ENCODE assay signal across 8 cellular contexts in genomic region chr16:3609895-3610697, GRCh38. TPM values are rescaled to one million over a fixed set of nuclear protein-coding genes. Genes with fewer than 3 reads are reported as not detected.
DNase-seq lines count a peak whose midpoint lies in the region; ATAC-seq and TF ChIP-seq lines count a peak whose summit lies in the region.

No MANE protein-coding gene starts in this region.

- H4K91ac ChIP-seq in trophoblast cell (ENCODE audit: low read depth, low read length): no peak overlapping the region

- H2AFZ ChIP-seq in OCI-LY3 (ENCODE audit: low read depth, low read length) (no peak overlapping the region), trophoblast cell (ENCODE audit: insufficient read depth, low read length, poor library complexity) (no peak overlapping the region)

- H3K4me1 ChIP-seq in OCI-LY3 (ENCODE audit: low read length) (peaks cover 12% of the 10 kb centered on the region), trophoblast cell (ENCODE audit: control insufficient read depth in 1 of 2, insufficient read depth in 2 of 2, low read length in 2 of 2) (peaks cover 0 to 2% of the 10 kb centered on the region in 2 experiments)

- no peak overlapping the region for H2AK5ac ChIP-seq in trophoblast cell (ENCODE audit: low read length)

- no peak overlapping the region for H3K14ac ChIP-seq in trophoblast cell (ENCODE audit: low read length)

- no peaks in the 10 kb centered on the region for H3K9me3 Mint-ChIP-seq in endothelial cell (ENCODE audit: unreplicated experiment)

- DNase-seq in endothelial cell (ENCODE audit: low spot score) (no peak), trophoblast cell (no peak), NCI-H2081 (lab: John Stamatoyannopoulos, UW) (no peak), GM20000 (ENCODE audit: low spot score) (no peak), iPS-NIHi7 (ENCODE audit: extremely low spot score) (no peak)

- TF ChIP-seq CTCF in OCI-LY3 (IDR thresholded peaks at IDR 0.05; ENCODE audit: low read depth, low read length) (no peak), endothelial cell (IDR thresholded peaks at IDR 0.05; ENCODE audit: unreplicated experiment) (no peak), GM20000 (IDR thresholded peaks at IDR 0.05; ENCODE audit: extremely low read depth, missing control alignments) (no peak)

- no peak overlapping the region for H4K8ac ChIP-seq in trophoblast cell (ENCODE audit: low read depth, low read length)

- H3K36me3 ChIP-seq in OCI-LY3 (replicated peaks; ENCODE audit: low read depth, low read length) (peaks cover 6% of the 10 kb centered on the region), trophoblast cell (ENCODE audit: control insufficient read depth in 1 of 2, insufficient read depth in 2 of 2, low read length in 2 of 2) (peaks cover 2 to 3% of the 10 kb centered on the region in 2 experiments)

- peaks cover 36% of the 10 kb centered on the region for H3K4me1 Mint-ChIP-seq in endothelial cell (ENCODE audit: unreplicated experiment)

- no peaks in the 10 kb centered on the region for H4K20me1 ChIP-seq in OCI-LY3 (ENCODE audit: insufficient read depth, low read length)

- H2BK120ac ChIP-seq in trophoblast cell (ENCODE audit: insufficient read depth, low read length, poor library complexity): no peak overlapping the region

- no peak overlapping the region for H3K23ac ChIP-seq in trophoblast cell (ENCODE audit: low read length)

- H3K36me3 Mint-ChIP-seq in endothelial cell (ENCODE audit: low read depth, unreplicated experiment): peaks cover 20% of the 10 kb centered on the region

- WGBS in trophoblast cell (ENCODE audit: extremely low coverage, insufficient coverage, insufficient read length): no CpG with 5 or more reads among the region's 14 CpGs

- H3K79me1 ChIP-seq in trophoblast cell (ENCODE audit: low read length): peaks cover 8% of the 10 kb centered on the region

- no peaks in the 10 kb centered on the region for H3K9me3 ChIP-seq in OCI-LY3 (ENCODE audit: insufficient read depth, low read length)
- no peaks in the 10 kb centered on the region for H3K9me3 ChIP-seq in trophoblast cell (ENCODE audit: insufficient read depth, low read depth, low read length)

- H3K27ac ChIP-seq in OCI-LY3 (ENCODE audit: low read length): no peak overlapping the region
- no peak overlapping the region for H3K27ac ChIP-seq in trophoblast cell (ENCODE audit: low read depth, low read length)

- H3K4ac ChIP-seq in trophoblast cell (ENCODE audit: low read depth, low read length): no peak overlapping the region

- peak overlapping the region; percentile 94 for H3K4me3 Mint-ChIP-seq in endothelial cell (ENCODE audit: unreplicated experiment)

- peak overlapping the region; percentile 91 for H3K4me2 ChIP-seq in OCI-LY3 (ENCODE audit: low read length)
- H3K4me2 ChIP-seq in trophoblast cell (ENCODE audit: low read length): peak overlapping the region; percentile 79

- H3K9ac ChIP-seq in OCI-LY3 (ENCODE audit: low read length) (peak overlapping the region; percentile 84), trophoblast cell (ENCODE audit: low read length) (no peak overlapping the region)

- H3K4me3 ChIP-seq in GM08714 (ENCODE audit: low read length) (peak overlapping the region; percentile 90), OCI-LY3 (ENCODE audit: low read length) (peak overlapping the region; percentile 99), trophoblast cell (ENCODE audit: low read depth, low read length) (no peak overlapping the region)

- H3K79me2 ChIP-seq in OCI-LY3 (ENCODE audit: low read length): peaks cover 31% of the 10 kb centered on the region
- H3K79me2 ChIP-seq in trophoblast cell (ENCODE audit: control insufficient read depth, insufficient read depth, low read length, poor library complexity): peaks cover 8% of the 10 kb centered on the region

- H3K27ac Mint-ChIP-seq in endothelial cell (ENCODE audit: unreplicated experiment): peak overlapping the region; percentile 89

- no peak overlapping the region for H2BK12ac ChIP-seq in trophoblast cell (ENCODE audit: low read length)

- H3K27me3 ChIP-seq in OCI-LY3 (ENCODE audit: low read depth, low read length): no peaks in the 10 kb centered on the region
- no peaks in the 10 kb centered on the region for H3K27me3 ChIP-seq in trophoblast cell (ENCODE audit: insufficient read depth, low read length)

- ATAC-seq in HG03565 (IDR thresholded peaks at IDR 0.05; ENCODE audit: unreplicated experiment): no peak

- H4K12ac ChIP-seq in trophoblast cell (ENCODE audit: low read depth, low read length): no peak overlapping the region

- H2BK5ac ChIP-seq in trophoblast cell (ENCODE audit: low read depth, low read length, poor library complexity): no peak overlapping the region

- H3K18ac ChIP-seq in trophoblast cell (ENCODE audit: low read length): no peak overlapping the region

- peaks cover 6% of the 10 kb centered on the region for H3K27me3 Mint-ChIP-seq in endothelial cell (ENCODE audit: unreplicated experiment)

RNA-seq across cellular contexts. Expression of gene SLX4, which starts 1.3 kb away (rescaled TPM):
- 11.8 TPM for total RNA-seq in endothelial cell (ENCODE audit: unreplicated experiment)
- 5.4 and 5.6 TPM in 2 replicates for polyA plus RNA-seq in trophoblast cell (2013)

RNA-seq across cellular contexts. Expression of gene NLRC3, which starts 32.9 kb away (rescaled TPM):
- total RNA-seq in endothelial cell (ENCODE audit: unreplicated experiment): 3.2 TPM
- polyA plus RNA-seq in trophoblast cell (2013): 0.01 and 0.08 TPM in 2 replicates

RNA-seq across cellular contexts. Expression of gene DNASE1, which starts 44.4 kb away (rescaled TPM):
- 33.9 TPM for total RNA-seq in endothelial cell (ENCODE audit: unreplicated experiment)
- 10.6 and 11.7 TPM in 2 replicates for polyA plus RNA-seq in trophoblast cell (2013)
